In the genomic region with DNA sequence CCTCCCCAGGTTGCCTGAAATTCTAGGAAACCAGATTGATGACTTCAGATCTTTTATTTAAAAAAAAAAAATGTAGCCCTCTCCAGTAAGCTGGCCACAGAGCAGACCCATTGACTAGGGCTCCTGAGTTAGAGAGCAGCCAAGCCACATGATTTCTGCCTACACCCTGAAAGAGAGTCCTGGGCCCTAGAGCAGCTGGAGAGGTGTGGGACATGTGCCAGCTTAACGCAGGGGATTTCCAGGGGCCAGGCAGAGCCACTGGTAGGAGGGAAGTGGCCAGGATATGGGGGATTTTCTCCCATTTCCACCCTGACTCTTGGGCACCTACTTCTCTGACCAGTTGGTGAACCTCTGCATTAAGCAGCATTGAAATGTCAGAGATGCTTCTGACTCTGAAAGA, we compare ENCODE assay signal across 20 cellular contexts.
A peak's percentile ranks its signal among the peaks of the same experiment; 100 is the strongest.
DNase-seq lines count a peak whose midpoint lies in the region; ATAC-seq and TF ChIP-seq lines count a peak whose summit lies in the region.
"Had no signal": no experiment of that assay in that cellular context is flagged by ENCODE, and none has a peak within 500 bp of the region (broad histone marks: within the 10 kb centered on the region; RNA-seq: fewer than 3 reads in every experiment).

No MANE protein-coding gene starts in this region.

- H3K4me3 Mint-ChIP-seq in WTC11, result no peak overlapping the region
- H3K4me3 Mint-ChIP-seq: CD4-positive, alpha-beta memory T cell had no signal

- POLR2A ChIA-PET in WTC11 (lab: Charles Lee), result no interaction called here

- H3K4me1 Mint-ChIP-seq in WTC11, result peaks cover 24% of the 10 kb centered on the region
- H3K4me1 Mint-ChIP-seq: CD4-positive, alpha-beta memory T cell had no signal

- H3K36me3 Mint-ChIP-seq in WTC11, result no peaks in the 10 kb centered on the region
- H3K36me3 Mint-ChIP-seq: CD4-positive, alpha-beta memory T cell had no signal

- no peaks in the 10 kb centered on the region for H3K9me3 Mint-ChIP-seq in WTC11

- peak; percentile 48 for ATAC-seq in WTC11
- ATAC-seq: HepG2 had no signal

- peak; percentile 67 to 70 for DNase-seq in NCI-H526 (lab: John Stamatoyannopoulos, UW)
- no peak for DNase-seq in NCI-H526 treated with DMSO at 0.1 percent for 48 hours (lab: John Stamatoyannopoulos, UW)
- peak; percentile 76 for DNase-seq in NCI-H1092 treated with DMSO at 0.1 percent for 48 hours (lab: John Stamatoyannopoulos, UW)
- DNase-seq in WTC11 (ENCODE audit: low spot score), result no peak
- DNase-seq in OCI-M1 (lab: John Stamatoyannopoulos, UW), result no peak
- DNase-seq in A172 (ENCODE audit: low spot score), result no peak
- no peak for DNase-seq in glomerular visceral epithelial cell (ENCODE audit: extremely low spot score)
- no peak for DNase-seq in hepatic stellate cell (ENCODE audit: low spot score)
- DNase-seq: 8988T; Caco-2; CD4-positive, alpha-beta memory T cell; GF-D8; Kasumi-1; MV-4-11; NCI-H2029; NCI-H2227 treated with DMSO at 0.1 percent for 48 hours; NCI-H510A treated with DMSO at 0.1 percent for 48 hours; NCI-H774; SIG-M5 had no signal

- no peaks in the 10 kb centered on the region for H3K27me3 Mint-ChIP-seq in WTC11 (ENCODE audit: low read depth)
- H3K27me3 Mint-ChIP-seq: CD4-positive, alpha-beta memory T cell had no signal

- H3K27ac Mint-ChIP-seq in WTC11, result no peak overlapping the region
- H3K27ac Mint-ChIP-seq: CD4-positive, alpha-beta memory T cell had no signal

- CTCF ChIA-PET in WTC11 (lab: Charles Lee), result interaction anchor here (0.6 to 3.3 kb wide), 4 partner anchors 10 to 223 kb away, joined by 3 to 13 read pairs (median 4); no protein-coding TSS in a partner anchor

- TF ChIP-seq CTCF in WTC11 (IDR thresholded peaks at IDR 0.05), result no peak

TF ChIP-seq in WTC11, 78 proteins besides CTCF, POLR2A, EP300 and RAD21:
- TF ChIP-seq, protein P1, sequence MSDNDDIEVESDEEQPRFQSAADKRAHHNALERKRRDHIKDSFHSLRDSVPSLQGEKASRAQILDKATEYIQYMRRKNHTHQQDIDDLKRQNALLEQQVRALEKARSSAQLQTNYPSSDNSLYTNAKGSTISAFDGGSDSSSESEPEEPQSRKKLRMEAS (CRISPR knock-in tag; IDR thresholded peaks at IDR 0.05), result no peak
- TF ChIP-seq PRRX2 (CRISPR knock-in tag; IDR thresholded peaks at IDR 0.05) (no peak), ZNF416 (CRISPR knock-in tag; IDR thresholded peaks at IDR 0.05) (no peak), TEAD1 (CRISPR knock-in tag; IDR thresholded peaks at IDR 0.05) (no peak), NR2C2 (CRISPR knock-in tag; IDR thresholded peaks at IDR 0.05) (no peak), ZNF423 (CRISPR knock-in tag; IDR thresholded peaks at IDR 0.05) (no peak), SMAD3 (CRISPR knock-in tag; IDR thresholded peaks at IDR 0.05; ENCODE audit: borderline replicate concordance) (no peak)
- TF ChIP-seq, protein P2, sequence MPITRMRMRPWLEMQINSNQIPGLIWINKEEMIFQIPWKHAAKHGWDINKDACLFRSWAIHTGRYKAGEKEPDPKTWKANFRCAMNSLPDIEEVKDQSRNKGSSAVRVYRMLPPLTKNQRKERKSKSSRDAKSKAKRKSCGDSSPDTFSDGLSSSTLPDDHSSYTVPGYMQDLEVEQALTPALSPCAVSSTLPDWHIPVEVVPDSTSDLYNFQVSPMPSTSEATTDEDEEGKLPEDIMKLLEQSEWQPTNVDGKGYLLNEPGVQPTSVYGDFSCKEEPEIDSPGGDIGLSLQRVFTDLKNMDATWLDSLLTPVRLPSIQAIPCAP (CRISPR knock-in tag; IDR thresholded peaks at IDR 0.05), result no peak
- TF ChIP-seq, protein P3, sequence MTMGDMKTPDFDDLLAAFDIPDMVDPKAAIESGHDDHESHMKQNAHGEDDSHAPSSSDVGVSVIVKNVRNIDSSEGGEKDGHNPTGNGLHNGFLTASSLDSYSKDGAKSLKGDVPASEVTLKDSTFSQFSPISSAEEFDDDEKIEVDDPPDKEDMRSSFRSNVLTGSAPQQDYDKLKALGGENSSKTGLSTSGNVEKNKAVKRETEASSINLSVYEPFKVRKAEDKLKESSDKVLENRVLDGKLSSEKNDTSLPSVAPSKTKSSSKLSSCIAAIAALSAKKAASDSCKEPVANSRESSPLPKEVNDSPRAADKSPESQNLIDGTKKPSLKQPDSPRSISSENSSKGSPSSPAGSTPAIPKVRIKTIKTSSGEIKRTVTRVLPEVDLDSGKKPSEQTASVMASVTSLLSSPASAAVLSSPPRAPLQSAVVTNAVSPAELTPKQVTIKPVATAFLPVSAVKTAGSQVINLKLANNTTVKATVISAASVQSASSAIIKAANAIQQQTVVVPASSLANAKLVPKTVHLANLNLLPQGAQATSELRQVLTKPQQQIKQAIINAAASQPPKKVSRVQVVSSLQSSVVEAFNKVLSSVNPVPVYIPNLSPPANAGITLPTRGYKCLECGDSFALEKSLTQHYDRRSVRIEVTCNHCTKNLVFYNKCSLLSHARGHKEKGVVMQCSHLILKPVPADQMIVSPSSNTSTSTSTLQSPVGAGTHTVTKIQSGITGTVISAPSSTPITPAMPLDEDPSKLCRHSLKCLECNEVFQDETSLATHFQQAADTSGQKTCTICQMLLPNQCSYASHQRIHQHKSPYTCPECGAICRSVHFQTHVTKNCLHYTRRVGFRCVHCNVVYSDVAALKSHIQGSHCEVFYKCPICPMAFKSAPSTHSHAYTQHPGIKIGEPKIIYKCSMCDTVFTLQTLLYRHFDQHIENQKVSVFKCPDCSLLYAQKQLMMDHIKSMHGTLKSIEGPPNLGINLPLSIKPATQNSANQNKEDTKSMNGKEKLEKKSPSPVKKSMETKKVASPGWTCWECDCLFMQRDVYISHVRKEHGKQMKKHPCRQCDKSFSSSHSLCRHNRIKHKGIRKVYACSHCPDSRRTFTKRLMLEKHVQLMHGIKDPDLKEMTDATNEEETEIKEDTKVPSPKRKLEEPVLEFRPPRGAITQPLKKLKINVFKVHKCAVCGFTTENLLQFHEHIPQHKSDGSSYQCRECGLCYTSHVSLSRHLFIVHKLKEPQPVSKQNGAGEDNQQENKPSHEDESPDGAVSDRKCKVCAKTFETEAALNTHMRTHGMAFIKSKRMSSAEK (CRISPR knock-in tag; IDR thresholded peaks at IDR 0.05; ENCODE audit: borderline replicate concordance), result no peak
- TF ChIP-seq, protein P4, sequence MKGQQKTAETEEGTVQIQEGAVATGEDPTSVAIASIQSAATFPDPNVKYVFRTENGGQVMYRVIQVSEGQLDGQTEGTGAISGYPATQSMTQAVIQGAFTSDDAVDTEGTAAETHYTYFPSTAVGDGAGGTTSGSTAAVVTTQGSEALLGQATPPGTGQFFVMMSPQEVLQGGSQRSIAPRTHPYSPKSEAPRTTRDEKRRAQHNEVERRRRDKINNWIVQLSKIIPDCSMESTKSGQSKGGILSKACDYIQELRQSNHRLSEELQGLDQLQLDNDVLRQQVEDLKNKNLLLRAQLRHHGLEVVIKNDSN (CRISPR knock-in tag; IDR thresholded peaks at IDR 0.05), result no peak
- TF ChIP-seq, protein P5, sequence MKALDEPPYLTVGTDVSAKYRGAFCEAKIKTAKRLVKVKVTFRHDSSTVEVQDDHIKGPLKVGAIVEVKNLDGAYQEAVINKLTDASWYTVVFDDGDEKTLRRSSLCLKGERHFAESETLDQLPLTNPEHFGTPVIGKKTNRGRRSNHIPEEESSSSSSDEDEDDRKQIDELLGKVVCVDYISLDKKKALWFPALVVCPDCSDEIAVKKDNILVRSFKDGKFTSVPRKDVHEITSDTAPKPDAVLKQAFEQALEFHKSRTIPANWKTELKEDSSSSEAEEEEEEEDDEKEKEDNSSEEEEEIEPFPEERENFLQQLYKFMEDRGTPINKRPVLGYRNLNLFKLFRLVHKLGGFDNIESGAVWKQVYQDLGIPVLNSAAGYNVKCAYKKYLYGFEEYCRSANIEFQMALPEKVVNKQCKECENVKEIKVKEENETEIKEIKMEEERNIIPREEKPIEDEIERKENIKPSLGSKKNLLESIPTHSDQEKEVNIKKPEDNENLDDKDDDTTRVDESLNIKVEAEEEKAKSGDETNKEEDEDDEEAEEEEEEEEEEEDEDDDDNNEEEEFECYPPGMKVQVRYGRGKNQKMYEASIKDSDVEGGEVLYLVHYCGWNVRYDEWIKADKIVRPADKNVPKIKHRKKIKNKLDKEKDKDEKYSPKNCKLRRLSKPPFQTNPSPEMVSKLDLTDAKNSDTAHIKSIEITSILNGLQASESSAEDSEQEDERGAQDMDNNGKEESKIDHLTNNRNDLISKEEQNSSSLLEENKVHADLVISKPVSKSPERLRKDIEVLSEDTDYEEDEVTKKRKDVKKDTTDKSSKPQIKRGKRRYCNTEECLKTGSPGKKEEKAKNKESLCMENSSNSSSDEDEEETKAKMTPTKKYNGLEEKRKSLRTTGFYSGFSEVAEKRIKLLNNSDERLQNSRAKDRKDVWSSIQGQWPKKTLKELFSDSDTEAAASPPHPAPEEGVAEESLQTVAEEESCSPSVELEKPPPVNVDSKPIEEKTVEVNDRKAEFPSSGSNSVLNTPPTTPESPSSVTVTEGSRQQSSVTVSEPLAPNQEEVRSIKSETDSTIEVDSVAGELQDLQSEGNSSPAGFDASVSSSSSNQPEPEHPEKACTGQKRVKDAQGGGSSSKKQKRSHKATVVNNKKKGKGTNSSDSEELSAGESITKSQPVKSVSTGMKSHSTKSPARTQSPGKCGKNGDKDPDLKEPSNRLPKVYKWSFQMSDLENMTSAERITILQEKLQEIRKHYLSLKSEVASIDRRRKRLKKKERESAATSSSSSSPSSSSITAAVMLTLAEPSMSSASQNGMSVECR (CRISPR knock-in tag; IDR thresholded peaks at IDR 0.05; ENCODE audit: borderline replicate concordance), result no peak
- TF ChIP-seq, protein P6, sequence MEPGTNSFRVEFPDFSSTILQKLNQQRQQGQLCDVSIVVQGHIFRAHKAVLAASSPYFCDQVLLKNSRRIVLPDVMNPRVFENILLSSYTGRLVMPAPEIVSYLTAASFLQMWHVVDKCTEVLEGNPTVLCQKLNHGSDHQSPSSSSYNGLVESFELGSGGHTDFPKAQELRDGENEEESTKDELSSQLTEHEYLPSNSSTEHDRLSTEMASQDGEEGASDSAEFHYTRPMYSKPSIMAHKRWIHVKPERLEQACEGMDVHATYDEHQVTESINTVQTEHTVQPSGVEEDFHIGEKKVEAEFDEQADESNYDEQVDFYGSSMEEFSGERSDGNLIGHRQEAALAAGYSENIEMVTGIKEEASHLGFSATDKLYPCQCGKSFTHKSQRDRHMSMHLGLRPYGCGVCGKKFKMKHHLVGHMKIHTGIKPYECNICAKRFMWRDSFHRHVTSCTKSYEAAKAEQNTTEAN (CRISPR knock-in tag; IDR thresholded peaks at IDR 0.05), result no peak
- TF ChIP-seq, protein P7, sequence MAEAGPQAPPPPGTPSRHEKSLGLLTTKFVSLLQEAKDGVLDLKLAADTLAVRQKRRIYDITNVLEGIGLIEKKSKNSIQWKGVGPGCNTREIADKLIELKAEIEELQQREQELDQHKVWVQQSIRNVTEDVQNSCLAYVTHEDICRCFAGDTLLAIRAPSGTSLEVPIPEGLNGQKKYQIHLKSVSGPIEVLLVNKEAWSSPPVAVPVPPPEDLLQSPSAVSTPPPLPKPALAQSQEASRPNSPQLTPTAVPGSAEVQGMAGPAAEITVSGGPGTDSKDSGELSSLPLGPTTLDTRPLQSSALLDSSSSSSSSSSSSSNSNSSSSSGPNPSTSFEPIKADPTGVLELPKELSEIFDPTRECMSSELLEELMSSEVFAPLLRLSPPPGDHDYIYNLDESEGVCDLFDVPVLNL (CRISPR knock-in tag; IDR thresholded peaks at IDR 0.05; ENCODE audit: borderline replicate concordance, low read depth), result no peak
TF ChIP-seq in WTC11: peak in this region for 0.

Comparison
In these comparisons a context has a peak if more than half of its experiments do, and no peak if none do; other contexts are left out.
1. DNase-seq: peak in NCI-H526 (2 of 2) and NCI-H1092 treated with DMSO at 0.1 percent for 48 hours (single experiment); none in NCI-H526 treated with DMSO at 0.1 percent for 48 hours (single experiment), WTC11 (single experiment), OCI-M1 (single experiment), A172 (single experiment), glomerular visceral epithelial cell (single experiment) and hepatic stellate cell (single experiment).